Comparison of ENCODE assay signal across 9 cellular contexts in the genomic region with DNA sequence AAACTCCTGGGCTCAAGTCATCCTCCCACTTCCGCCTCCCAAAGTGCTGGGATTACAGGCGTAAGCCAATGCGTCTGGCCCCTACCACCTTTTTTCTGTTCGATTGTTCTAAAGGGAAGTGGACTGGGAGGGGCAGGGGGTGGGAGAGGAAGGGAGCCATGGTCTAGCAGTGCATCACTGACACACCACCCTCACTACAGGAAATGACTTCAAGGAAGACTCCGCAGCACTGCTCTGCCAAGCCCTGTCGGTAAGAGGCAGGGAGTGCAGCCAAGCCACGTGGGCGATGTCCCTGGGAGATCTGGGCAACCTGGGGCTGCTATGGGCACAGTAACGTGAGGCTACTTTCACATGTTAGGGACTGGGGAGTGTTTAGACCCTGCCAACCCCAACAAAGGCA. TPM values are rescaled to one million over a fixed set of nuclear protein-coding genes. Genes with fewer than 3 reads are reported as not detected.
DNase-seq lines count a peak whose midpoint lies in the region; ATAC-seq and TF ChIP-seq lines count a peak whose summit lies in the region.
"Had no signal": no experiment of that assay in that cellular context is flagged by ENCODE, and none has a peak within 500 bp of the region (broad histone marks: within the 10 kb centered on the region; RNA-seq: fewer than 3 reads in every experiment).

No MANE protein-coding gene starts in this region.

- H3K27ac ChIP-seq in psoas muscle, result peak overlapping the region; percentile 55

- intact Hi-C loops in psoas muscle (cut with DNase I), result no loop called here

- H3K4me3 Mint-ChIP-seq in activated CD8-positive, alpha-beta T cell treated with anti-CD3 and anti-CD28 coated beads, Interleukin-2, amount 10 ng/mL, durations not matched to agents 7 days and 5 days, result no peak overlapping the region

- TF ChIP-seq CTCF in epithelial cell of esophagus (IDR thresholded peaks at IDR 0.05; ENCODE audit: insufficient read depth, low read depth, low read length, missing control alignments) (peak; percentile 33), psoas muscle (IDR thresholded peaks at IDR 0.05) (peak; percentile 24), GM10266 (IDR thresholded peaks at IDR 0.05; ENCODE audit: control insufficient read depth, insufficient read depth, low read depth, missing control alignments) (no peak)

- H3K27me3 ChIP-seq in psoas muscle (ENCODE audit: insufficient read depth in 3 of 3, low read length in 2 of 3), result peaks cover 0 to 26% (median 0%) of the 10 kb centered on the region in 3 donors

- peak; percentile 100 for ATAC-seq in activated CD8-positive, alpha-beta T cell treated with anti-CD3 and anti-CD28 coated beads, Interleukin-2, amount 10 ng/mL, durations not matched to agents 7 days and 5 days
- peak; percentile 46 to 80 (median 78) for ATAC-seq in psoas muscle
- ATAC-seq in GM18861 (IDR thresholded peaks at IDR 0.05; ENCODE audit: unreplicated experiment), result no peak
- no peak for ATAC-seq in GM18909 (IDR thresholded peaks at IDR 0.05; ENCODE audit: poor library complexity, unreplicated experiment)

- H3K4me3 ChIP-seq in epithelial cell of esophagus (ENCODE audit: low read length) (no peak overlapping the region), psoas muscle (no peak overlapping the region)

- CTCF ChIA-PET in activated CD8-positive, alpha-beta T cell treated with anti-CD3 and anti-CD28 coated beads, Interleukin-2, amount 10 ng/mL, durations not matched to agents 7 days and 5 days (lab: Charles Lee), result no interaction called here

- H3K27me3 Mint-ChIP-seq in activated CD8-positive, alpha-beta T cell treated with anti-CD3 and anti-CD28 coated beads, Interleukin-2, amount 10 ng/mL, durations not matched to agents 7 days and 5 days (ENCODE audit: low read depth), result peaks cover 13% of the 10 kb centered on the region

- peaks cover 10% of the 10 kb centered on the region for H3K4me1 Mint-ChIP-seq in activated CD8-positive, alpha-beta T cell treated with anti-CD3 and anti-CD28 coated beads, Interleukin-2, amount 10 ng/mL, durations not matched to agents 7 days and 5 days (ENCODE audit: low read depth)

- 44 to 49% (median 47%) methylated on average over 9 of the region's 9 CpGs for WGBS in psoas muscle, 3 donors

- H3K9me3 Mint-ChIP-seq in activated CD8-positive, alpha-beta T cell treated with anti-CD3 and anti-CD28 coated beads, Interleukin-2, amount 10 ng/mL, durations not matched to agents 7 days and 5 days (ENCODE audit: insufficient read depth), result no peaks in the 10 kb centered on the region

- peaks cover 6% of the 10 kb centered on the region for H3K36me3 Mint-ChIP-seq in activated CD8-positive, alpha-beta T cell treated with anti-CD3 and anti-CD28 coated beads, Interleukin-2, amount 10 ng/mL, durations not matched to agents 7 days and 5 days (ENCODE audit: low read depth)

- POLR2A ChIA-PET in activated CD8-positive, alpha-beta T cell treated with anti-CD3 and anti-CD28 coated beads, Interleukin-2, amount 10 ng/mL, durations not matched to agents 7 days and 5 days (lab: Charles Lee), result no interaction called here

- no peaks in the 10 kb centered on the region for H3K36me3 ChIP-seq in psoas muscle (ENCODE audit: insufficient read depth in 1 of 2, low read depth in 1 of 2)

- no peaks in the 10 kb centered on the region for H3K4me1 ChIP-seq in psoas muscle

- peak; percentile 42 to 75 for DNase-seq in SHP77 (lab: John Stamatoyannopoulos, UW)
- DNase-seq in SHP77 treated with DMSO at 0.1 percent for 48 hours (lab: John Stamatoyannopoulos, UW), result no peak
- DNase-seq in activated CD8-positive, alpha-beta T cell treated with anti-CD3 and anti-CD28 coated beads, Interleukin-2, amount 10 ng/mL, durations not matched to agents 7 days and 5 days, result peak; percentile 83
- DNase-seq in epithelial cell of esophagus (ENCODE audit: low read depth), result peak; percentile 30
- DNase-seq in psoas muscle, result peak; percentile 63 to 74
- DNase-seq in GM10266 (ENCODE audit: extremely low spot score), result no peak

- peak overlapping the region; percentile 88 for H3K27ac Mint-ChIP-seq in activated CD8-positive, alpha-beta T cell treated with anti-CD3 and anti-CD28 coated beads, Interleukin-2, amount 10 ng/mL, durations not matched to agents 7 days and 5 days

- no peaks in the 10 kb centered on the region for H3K9me3 ChIP-seq in psoas muscle

RNA-seq across cellular contexts. Expression of gene LRRC74A, which starts 18.0 kb away (rescaled TPM):
- total RNA-seq in activated CD8-positive, alpha-beta T cell treated with anti-CD3 and anti-CD28 coated beads, Interleukin-2, amount 10 ng/mL, durations not matched to agents 7 days and 5 days, result not detected
- not detected for total RNA-seq in psoas muscle
- polyA plus RNA-seq in psoas muscle, result not detected
- polyA plus RNA-seq: thymus had no signal

RNA-seq across cellular contexts. Expression of gene ANGEL1, which starts 31.5 kb away (rescaled TPM):
- total RNA-seq in activated CD8-positive, alpha-beta T cell treated with anti-CD3 and anti-CD28 coated beads, Interleukin-2, amount 10 ng/mL, durations not matched to agents 7 days and 5 days, result 10 to 100 TPM; 11.5 to 13.7 TPM
- 10 to 100 TPM in 3 of 4 donors, 1 to 10 TPM in 1; 8.5 to 14.1 (median 10.9) TPM for total RNA-seq in psoas muscle
- 10 to 100 TPM in 1 of 3 donors, 1 to 10 TPM in 2; 4.5 to 12.2 (median 5.9) TPM for polyA plus RNA-seq in psoas muscle

Comparison
In these comparisons a context has a peak if more than half of its experiments do, and no peak if none do; other contexts are left out.
1. DNase-seq: peak in SHP77 (2 of 2), activated CD8-positive, alpha-beta T cell treated with anti-CD3 and anti-CD28 coated beads, Interleukin-2, amount 10 ng/mL, durations not matched to agents 7 days and 5 days (single experiment), epithelial cell of esophagus (single experiment) and psoas muscle (2 of 2); none in SHP77 treated with DMSO at 0.1 percent for 48 hours (single experiment) and GM10266 (single experiment).
2. ATAC-seq: peak in activated CD8-positive, alpha-beta T cell treated with anti-CD3 and anti-CD28 coated beads, Interleukin-2, amount 10 ng/mL, durations not matched to agents 7 days and 5 days (single experiment) and psoas muscle (4 of 4); none in GM18861 (single experiment) and GM18909 (single experiment).